Comparison of ENCODE assay signal across 8 cellular contexts in the genomic region with DNA sequence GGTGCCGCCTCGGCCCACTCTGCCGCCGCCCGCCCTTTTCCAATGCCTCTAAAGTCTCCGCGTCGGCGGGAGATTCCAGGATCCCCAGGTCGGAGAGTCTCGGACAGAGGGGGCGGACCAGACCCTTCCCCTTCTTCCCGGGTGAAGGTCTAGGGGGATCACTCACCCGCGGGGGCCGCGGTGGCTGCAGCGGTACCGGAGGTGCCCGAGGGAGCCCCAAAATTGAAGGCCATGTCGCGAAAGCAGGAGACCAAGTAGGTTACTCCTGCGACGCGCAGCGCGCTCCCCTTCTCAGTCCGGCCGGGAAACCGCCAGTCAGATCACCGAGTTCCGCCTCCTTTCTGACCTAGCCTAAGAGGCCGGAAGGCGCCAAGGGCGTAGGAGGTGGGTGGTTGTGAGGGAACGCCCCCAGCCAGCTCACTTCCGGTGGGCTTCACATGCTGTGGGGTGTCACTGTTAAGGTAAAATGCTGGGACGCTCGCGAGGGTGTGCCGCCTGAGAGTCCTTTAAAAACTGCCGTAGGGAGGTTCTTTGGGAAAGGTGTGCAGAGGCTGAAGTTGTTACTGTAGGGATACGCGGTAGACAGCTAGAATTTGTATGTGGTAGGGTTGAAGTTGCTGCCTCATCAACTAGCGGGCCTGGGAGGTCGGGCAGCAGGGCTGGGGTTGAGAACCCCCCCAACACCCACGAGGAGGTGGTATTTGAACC. TPM values are rescaled to one million over a fixed set of nuclear protein-coding genes. Genes with fewer than 3 reads are reported as not detected.
DNase-seq lines count a peak whose midpoint lies in the region; ATAC-seq and TF ChIP-seq lines count a peak whose summit lies in the region.

A gene with protein sequence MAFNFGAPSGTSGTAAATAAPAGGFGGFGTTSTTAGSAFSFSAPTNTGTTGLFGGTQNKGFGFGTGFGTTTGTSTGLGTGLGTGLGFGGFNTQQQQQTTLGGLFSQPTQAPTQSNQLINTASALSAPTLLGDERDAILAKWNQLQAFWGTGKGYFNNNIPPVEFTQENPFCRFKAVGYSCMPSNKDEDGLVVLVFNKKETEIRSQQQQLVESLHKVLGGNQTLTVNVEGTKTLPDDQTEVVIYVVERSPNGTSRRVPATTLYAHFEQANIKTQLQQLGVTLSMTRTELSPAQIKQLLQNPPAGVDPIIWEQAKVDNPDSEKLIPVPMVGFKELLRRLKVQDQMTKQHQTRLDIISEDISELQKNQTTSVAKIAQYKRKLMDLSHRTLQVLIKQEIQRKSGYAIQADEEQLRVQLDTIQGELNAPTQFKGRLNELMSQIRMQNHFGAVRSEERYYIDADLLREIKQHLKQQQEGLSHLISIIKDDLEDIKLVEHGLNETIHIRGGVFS (minus strand): TSS at position 256 of the 708 bp plus-strand sequence. CDS start 23 bp downstream, at position 233.

- TF ChIP-seq POLR2A in breast epithelium (IDR thresholded peaks at IDR 0.05), result peak; percentile 67

- H3K27ac ChIP-seq in ACC112 (ENCODE audit: low read depth, low read length) (peak within 1 kb of the TSS; percentile 81), VCaP (peak within 1 kb of the TSS; percentile 87), breast epithelium (peak within 1 kb of the TSS; percentile 95 to 96), skeletal muscle tissue (ENCODE audit: low read depth, low read length) (peak within 1 kb of the TSS; percentile 90)

- peak within 1 kb of the TSS; percentile 95 for H3K4me3 ChIP-seq in ACC112 (ENCODE audit: low read depth, low read length)
- peak within 1 kb of the TSS; percentile 79 to 97 (median 94) for H3K4me3 ChIP-seq in breast epithelium
- H3K4me3 ChIP-seq in iPS-18c (ENCODE audit: insufficient read depth, low read depth, low read length), result peak within 1 kb of the TSS; percentile 98
- peak within 1 kb of the TSS; percentile 90 to 96 (median 94) for H3K4me3 ChIP-seq in skeletal muscle tissue (ENCODE audit: low read length in 3 of 3)

- H3K9me3 ChIP-seq in breast epithelium (no peaks in the 10 kb centered on the region), iPS-18c (ENCODE audit: control insufficient read depth, insufficient read depth, low read length) (no peaks in the 10 kb centered on the region), skeletal muscle tissue (ENCODE audit: control insufficient read depth in 3 of 3, low read length in 3 of 3) (no peaks in the 10 kb centered on the region)

- TF ChIP-seq CTCF in VCaP (conservative IDR thresholded peaks at IDR 0.05) (no peak), breast epithelium (IDR thresholded peaks at IDR 0.05) (no peak)

- intact Hi-C loops in breast epithelium (cut with DNase I; ENCODE audit: low total_unique reads), result no loop called here

- H3K4me1 ChIP-seq in ACC112 (ENCODE audit: control insufficient read depth, insufficient read depth, low read length, unreplicated experiment), result peaks cover 11% of the 10 kb centered on the region
- peaks cover 0 to 14% of the 10 kb centered on the region in 2 donors for H3K4me1 ChIP-seq in breast epithelium
- H3K4me1 ChIP-seq in skeletal muscle tissue (ENCODE audit: control insufficient read depth in 3 of 3, insufficient read depth in 3 of 3, low read length in 3 of 3), result peaks cover 19 to 26% (median 19%) of the 10 kb centered on the region in 3 donors

- H3K36me3 ChIP-seq in ACC112 (ENCODE audit: insufficient read depth, low read length) (peaks cover 5% of the 10 kb centered on the region; the same call in 1 of the 2 replicates), breast epithelium (no peaks in the 10 kb centered on the region), skeletal muscle tissue (ENCODE audit: control insufficient read depth in 3 of 3, insufficient read depth in 3 of 3, low read length in 3 of 3) (peaks cover 0 to 5% (median 3%) of the 10 kb centered on the region in 3 donors)

- H3K9ac ChIP-seq in skeletal muscle tissue (ENCODE audit: low read depth in 1 of 3, low read length in 3 of 3), result peak within 1 kb of the TSS; percentile 93 to 97 (median 96)

- peak; percentile 57 for DNase-seq in NCI-H2196 treated with DMSO at 0.1 percent for 48 hours (lab: John Stamatoyannopoulos, UW; ENCODE audit: unreplicated experiment)
- peak; percentile 92 to 93 for DNase-seq in breast epithelium (ENCODE audit: low spot score in 2 of 2)

- H3K27me3 ChIP-seq in ACC112 (ENCODE audit: insufficient read depth, low read length) (no peaks in the 10 kb centered on the region), breast epithelium (no peaks in the 10 kb centered on the region), skeletal muscle tissue (ENCODE audit: control insufficient read depth in 3 of 3, insufficient read depth in 3 of 3, low read length in 3 of 3) (no peaks in the 10 kb centered on the region)

- H2AFZ ChIP-seq in ACC112 (ENCODE audit: low read length, unreplicated experiment), result peak within 1 kb of the TSS; percentile 89

- ATAC-seq in GM18870 (IDR thresholded peaks at IDR 0.05; ENCODE audit: unreplicated experiment) (peak; percentile 97), HG03135 (IDR thresholded peaks at IDR 0.05; ENCODE audit: unreplicated experiment) (peak; percentile 99)

- peaks cover 58% of the 10 kb centered on the region for H3K79me2 ChIP-seq in ACC112 (ENCODE audit: control insufficient read depth, insufficient read depth, low read length, unreplicated experiment)

RNA-seq across cellular contexts. Expression of the gene that starts here (rescaled TPM):
- total RNA-seq in breast epithelium (10 to 100 TPM; 46.6 to 70.5 (median 56.7) TPM), skeletal muscle tissue (78.8 TPM)

Comparison
In these comparisons a context has a peak if more than half of its experiments do, and no peak if none do; other contexts are left out.
1. Peak in every context shown above with its lines: DNase-seq, ATAC-seq, H3K4me3 ChIP-seq and H3K27ac ChIP-seq.